8 cellular contexts compared by ENCODE assay signal in the genomic region with DNA sequence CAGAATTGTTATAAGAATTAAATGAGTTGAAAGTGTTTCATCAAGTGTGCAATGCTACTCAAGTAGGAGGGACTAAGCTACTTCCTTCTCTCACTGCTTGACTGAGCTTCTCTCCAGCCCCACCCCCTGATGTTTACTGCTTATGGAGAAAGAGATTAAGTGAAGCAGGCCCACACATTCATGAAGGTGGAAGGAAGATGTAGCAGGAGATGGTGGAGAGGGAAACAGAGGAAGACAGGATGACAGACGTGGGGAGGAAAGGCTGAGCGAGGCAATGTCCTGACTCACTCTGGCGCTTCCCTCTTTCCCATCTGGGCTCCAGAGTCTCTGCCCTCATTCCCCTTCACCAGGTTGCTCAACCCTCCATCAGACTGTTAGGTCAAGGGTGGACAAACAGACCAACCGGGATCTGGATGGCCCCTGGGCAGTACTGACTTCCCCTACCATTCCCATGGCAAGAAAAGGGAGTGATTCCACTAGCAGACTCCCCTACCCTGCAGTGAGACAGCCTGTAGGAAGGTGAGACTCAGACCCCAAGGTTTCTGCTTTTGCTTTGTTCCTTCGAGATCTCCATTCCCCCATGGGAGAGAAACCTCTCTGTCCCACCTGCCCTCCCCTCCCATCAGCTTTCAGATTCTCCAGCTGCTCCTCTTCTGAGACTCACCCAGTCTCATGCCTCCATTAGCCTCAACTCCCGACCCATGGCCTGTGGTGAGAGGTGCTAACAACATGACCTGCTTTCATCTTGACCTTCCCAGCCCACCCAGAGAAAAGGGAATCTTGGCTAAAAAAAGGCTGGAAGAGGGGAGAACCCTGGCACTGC. TPM values are rescaled to one million over a fixed set of nuclear protein-coding genes. Genes with fewer than 3 reads are reported as not detected.
A peak's percentile ranks its signal among the peaks of the same experiment; 100 is the strongest.
DNase-seq lines count a peak whose midpoint lies in the region; ATAC-seq and TF ChIP-seq lines count a peak whose summit lies in the region.

No MANE protein-coding gene starts in this region.

- no TSS peak for BruUV-seq in Caco-2 (replicated peaks; lab: Mats Ljungman, UMichigan)

- H3K27me3 Mint-ChIP-seq in nephron progenitor cell (ENCODE audit: low read depth, poor library complexity) (peaks cover 3% of the 10 kb centered on the region), Caco-2 (ENCODE audit: insufficient read depth, unreplicated experiment) (no peaks in the 10 kb centered on the region)

- H3K9me3 Mint-ChIP-seq in nephron progenitor cell = no peaks in the 10 kb centered on the region
- H3K9me3 Mint-ChIP-seq in Caco-2 (ENCODE audit: unreplicated experiment) = no peaks in the 10 kb centered on the region

- POLR2A ChIA-PET in Caco-2 (lab: Charles Lee) = no interaction called here

- no peak overlapping the region for H3K4me3 ChIP-seq in Caco-2 (ENCODE audit: low read depth, low read length)

- no peaks in the 10 kb centered on the region for H3K9me3 ChIP-seq in Caco-2

- TF ChIP-seq CTCF in nephron progenitor cell (IDR thresholded peaks at IDR 0.05) (no peak), Caco-2 (IDR thresholded peaks at IDR 0.05; ENCODE audit: insufficient read depth in 1 of 2, low read depth in 1 of 2, low read length in 1 of 2, severe bottlenecking in 1 of 2, unreplicated experiment in 1 of 2) (no peak)

- CTCF ChIA-PET in Caco-2 (lab: Charles Lee) = interaction anchor here (0.6 kb wide), 1 partner anchor 136 kb away, joined by 8 read pairs; no protein-coding TSS in a partner anchor

- H3K4me1 Mint-ChIP-seq in nephron progenitor cell = peaks cover 68% of the 10 kb centered on the region
- peaks cover 32% of the 10 kb centered on the region for H3K4me1 Mint-ChIP-seq in Caco-2 (ENCODE audit: low read depth, unreplicated experiment)

- intact Hi-C loops in cardiac septum (cut with DNase I) = no loop called here
- intact Hi-C loops in Right ventricle myocardium superior (cut with DNase I) = no loop called here
- intact Hi-C loops in Caco-2 (cut with micrococcal nuclease; ENCODE audit: unreplicated experiment) = no loop called here

- no peaks in the 10 kb centered on the region for H3K36me3 Mint-ChIP-seq in nephron progenitor cell (ENCODE audit: low read depth)
- no peaks in the 10 kb centered on the region for H3K36me3 Mint-ChIP-seq in Caco-2 (ENCODE audit: insufficient read depth, unreplicated experiment)

- peak overlapping the region; percentile 34 for H3K4me3 Mint-ChIP-seq in nephron progenitor cell
- no peak overlapping the region for H3K4me3 Mint-ChIP-seq in Caco-2 (ENCODE audit: unreplicated experiment)

- H3K4me1 ChIP-seq in Caco-2 = peaks cover 30% of the 10 kb centered on the region

- no peak overlapping the region for H3K27ac Mint-ChIP-seq in nephron progenitor cell
- no peak overlapping the region for H3K27ac Mint-ChIP-seq in Caco-2 (ENCODE audit: unreplicated experiment)

- H3K36me3 ChIP-seq in Caco-2 (ENCODE audit: control insufficient read depth, insufficient read depth, low read length) = no peaks in the 10 kb centered on the region; the same call in 1 of the 2 replicates

- DNase-seq in cardiac septum (ENCODE audit: low spot score) (peak; percentile 54), Right ventricle myocardium superior (no peak), SIG-M5 treated with dmso at 0.1 percent for 504 hours (lab: John Stamatoyannopoulos, UW; ENCODE audit: unreplicated experiment) (peak; percentile 85), dermis microvascular lymphatic vessel endothelial cell (ENCODE audit: low read depth in 2 of 2) (peak; percentile 58 to 75), nephron progenitor cell (no peak), amniotic stem cell (lab: John Stamatoyannopoulos, UW) (no peak), Caco-2 (no peak)

- ATAC-seq in Right ventricle myocardium superior (ENCODE audit: poor library complexity) (no peak), HG02970 (IDR thresholded peaks at IDR 0.05; ENCODE audit: low FRiP score, unreplicated experiment) (no peak)

- H3K27me3 ChIP-seq in Caco-2 (replicated peaks; ENCODE audit: control insufficient read depth, insufficient read depth, low read length) = no peaks in the 10 kb centered on the region

RNA-seq across cellular contexts. Expression of a gene that starts 3.1 kb away (rescaled TPM):
- 95.9 TPM for total RNA-seq in cardiac septum
- 55.7 TPM for total RNA-seq in Right ventricle myocardium superior
- total RNA-seq in dermis microvascular lymphatic vessel endothelial cell = 69.4 and 75.9 TPM in 2 replicates
- total RNA-seq in Caco-2 (2022) = 46.9 and 60.3 TPM in 2 replicates

RNA-seq across cellular contexts. Expression of a gene that starts 39.3 kb away (rescaled TPM):
- total RNA-seq in cardiac septum (81.2 TPM), Right ventricle myocardium superior (66.9 TPM), dermis microvascular lymphatic vessel endothelial cell (323 and 635 TPM in 2 replicates), Caco-2 (2022) (198 and 203 TPM in 2 replicates)

RNA-seq across cellular contexts. Expression of a gene that starts 40.0 kb away (rescaled TPM):
- not detected for total RNA-seq in cardiac septum
- not detected for total RNA-seq in Right ventricle myocardium superior
- total RNA-seq in dermis microvascular lymphatic vessel endothelial cell = not detected in 2 replicates
- total RNA-seq in Caco-2 (2022) = not detected in 2 replicates

RNA-seq across cellular contexts. Expression of a gene that starts 47.3 kb away (rescaled TPM):
- total RNA-seq in cardiac septum (26.8 TPM), Right ventricle myocardium superior (22.5 TPM), dermis microvascular lymphatic vessel endothelial cell (14.6 and 18.6 TPM in 2 replicates), Caco-2 (2022) (68.5 and 72.9 TPM in 2 replicates)

Comparison
In these comparisons a context has a peak if more than half of its experiments do, and no peak if none do; other contexts are left out.
1. DNase-seq: peak in cardiac septum (single experiment), SIG-M5 treated with dmso at 0.1 percent for 504 hours (single experiment) and dermis microvascular lymphatic vessel endothelial cell (2 of 2); none in Right ventricle myocardium superior (single experiment), nephron progenitor cell (single experiment), amniotic stem cell (single experiment) and Caco-2 (0 of 2).